Comparison of ENCODE assay signal across 8 cellular contexts in genomic region chr2:42722328-42723190, GRCh38.
DNase-seq lines count a peak whose midpoint lies in the region; ATAC-seq and TF ChIP-seq lines count a peak whose summit lies in the region.

No MANE protein-coding gene starts in this region.

- peaks cover 2% of the 10 kb centered on the region for H3K36me3 Mint-ChIP-seq in T-helper 2 cell treated with Interferon-gamma antibody and Interleukin-4, amounts not matched to agents 5 μg/mL and 100 μg/mL, for 36 hours (ENCODE audit: low read depth)

- H3K9me3 Mint-ChIP-seq in T-helper 2 cell treated with Interferon-gamma antibody and Interleukin-4, amounts not matched to agents 5 μg/mL and 100 μg/mL, for 36 hours, result no peaks in the 10 kb centered on the region

- DNase-seq in GM12864 (ENCODE audit: low read depth) (peak; percentile 80), fibroblast of the conjunctiva (ENCODE audit: low read depth) (peak; percentile 92), pons (ENCODE audit: low spot score) (peak; percentile 74)
- peak; percentile 63 for DNase-seq in T-helper 2 cell treated with Interferon-gamma antibody and Interleukin-4, amounts not matched to agents 5 μg/mL and 100 μg/mL, for 36 hours (ENCODE audit: low spot score)
- DNase-seq in stimulated activated naive CD4-positive, alpha-beta T cell (lab: John Stamatoyannopoulos, UW), result no peak
- no peak for DNase-seq in activated CD8-positive, alpha-beta memory T cell treated with anti-CD3 and anti-CD28 coated beads for 24 hours

- H3K4me3 ChIP-seq in GM12864 (ENCODE audit: low read depth, low read length), result no peak overlapping the region

- no peak for TF ChIP-seq CTCF in GM12864 (IDR thresholded peaks at IDR 0.05; ENCODE audit: low read depth, low read length, missing control alignments)

- ATAC-seq in GM19468 (IDR thresholded peaks at IDR 0.05; ENCODE audit: extremely low read depth, unreplicated experiment) (peak; percentile 92), HG03457 (IDR thresholded peaks at IDR 0.05; ENCODE audit: unreplicated experiment) (peak; percentile 93)

- peaks cover 15% of the 10 kb centered on the region for H3K4me1 Mint-ChIP-seq in T-helper 2 cell treated with Interferon-gamma antibody and Interleukin-4, amounts not matched to agents 5 μg/mL and 100 μg/mL, for 36 hours (ENCODE audit: low read depth)

- no peak overlapping the region for H3K4me3 Mint-ChIP-seq in T-helper 2 cell treated with Interferon-gamma antibody and Interleukin-4, amounts not matched to agents 5 μg/mL and 100 μg/mL, for 36 hours

- no peaks in the 10 kb centered on the region for H3K27me3 Mint-ChIP-seq in T-helper 2 cell treated with Interferon-gamma antibody and Interleukin-4, amounts not matched to agents 5 μg/mL and 100 μg/mL, for 36 hours (ENCODE audit: low read depth)

- peak overlapping the region; percentile 38 for H3K27ac Mint-ChIP-seq in T-helper 2 cell treated with Interferon-gamma antibody and Interleukin-4, amounts not matched to agents 5 μg/mL and 100 μg/mL, for 36 hours

Comparison
In these comparisons a context has a peak if more than half of its experiments do, and no peak if none do; other contexts are left out.
1. DNase-seq: peak in GM12864 (single experiment), T-helper 2 cell treated with Interferon-gamma antibody and Interleukin-4, amounts not matched to agents 5 μg/mL and 100 μg/mL, for 36 hours (single experiment), fibroblast of the conjunctiva (single experiment) and pons (single experiment); none in stimulated activated naive CD4-positive, alpha-beta T cell (0 of 6) and activated CD8-positive, alpha-beta memory T cell treated with anti-CD3 and anti-CD28 coated beads for 24 hours (single experiment).